26 cellular contexts compared by ENCODE assay signal in genomic region chr11:11505701-11506100, GRCh38.
"Had no signal": no experiment of that assay in that cellular context is flagged by ENCODE, and none has a peak within 500 bp of the region (broad histone marks: within the 10 kb centered on the region; RNA-seq: fewer than 3 reads in every experiment).

No MANE protein-coding gene starts in this region.

- H3K4me3 Mint-ChIP-seq: naive B cell; naive thymus-derived CD8-positive, alpha-beta T cell; natural killer cell treated with Interleukin-12 subunit alpha and Interleukin-12 subunit beta and Interleukin-15 and Interleukin-18, amount 100 ng/mL, for 72 hours; neural progenitor cell; stimulated activated memory B cell treated with anti-CD40 and anti-IgM and Interleukin-4, amounts not matched to agents 10 μg/mL and 1 μg/mL and 100 μg/mL, for 72 hours; stimulated activated naive CD8-positive, alpha-beta T cell treated with anti-CD3 and anti-CD28 coated beads, Interleukin-15, amount 100 ng/mL, for 72 hours; type B pancreatic cell had no signal

- DNase-seq: naive B cell; naive thymus-derived CD8-positive, alpha-beta T cell; occipital lobe; ovary; posterior cingulate gyrus; right cardiac atrium; right lobe of liver; sigmoid colon; small intestine; stimulated activated CD4-positive, alpha-beta T cell treated with anti-CD3 and anti-CD28 coated beads, Interleukin-15, amount 100 ng/mL, for 24 hours; stimulated activated CD4-positive, alpha-beta T cell treated with anti-CD3 and anti-CD28 coated beads, Interleukin-4, amount 100 ng/mL, for 1 hour; stimulated activated CD4-positive, alpha-beta T cell treated with anti-CD3 and anti-CD28 coated beads, Interleukin-4, amount 100 ng/mL, for 4 hours; stimulated activated CD8-positive, alpha-beta memory T cell treated with anti-CD3 and anti-CD28 coated beads, Interleukin-4, amount 100 ng/mL, for 48 hours; stimulated activated naive CD4-positive, alpha-beta T cell; stimulated activated naive CD8-positive, alpha-beta T cell treated with anti-CD3 and anti-CD28 coated beads, Interleukin-15, amount 100 ng/mL, for 72 hours; stimulated activated naive CD8-positive, alpha-beta T cell treated with anti-CD3 and anti-CD28 coated beads, Interleukin-15, Interleukin-2, amounts not matched to agents 100 U/mL and 50 U/mL, for 24 hours; substantia nigra; testis; tibial artery; transverse colon; upper lobe of right lung; uterus had no signal

- H3K9me3 Mint-ChIP-seq: naive B cell; naive thymus-derived CD8-positive, alpha-beta T cell; natural killer cell treated with Interleukin-12 subunit alpha and Interleukin-12 subunit beta and Interleukin-15 and Interleukin-18, amount 100 ng/mL, for 72 hours; neural progenitor cell; stimulated activated memory B cell treated with anti-CD40 and anti-IgM and Interleukin-4, amounts not matched to agents 10 μg/mL and 1 μg/mL and 100 μg/mL, for 72 hours; stimulated activated naive CD8-positive, alpha-beta T cell treated with anti-CD3 and anti-CD28 coated beads, Interleukin-15, amount 100 ng/mL, for 72 hours; type B pancreatic cell had no signal

- H3K36me3 Mint-ChIP-seq: naive B cell; naive thymus-derived CD8-positive, alpha-beta T cell; natural killer cell treated with Interleukin-12 subunit alpha and Interleukin-12 subunit beta and Interleukin-15 and Interleukin-18, amount 100 ng/mL, for 72 hours; neural progenitor cell; stimulated activated memory B cell treated with anti-CD40 and anti-IgM and Interleukin-4, amounts not matched to agents 10 μg/mL and 1 μg/mL and 100 μg/mL, for 72 hours; type B pancreatic cell had no signal

- H3K27ac Mint-ChIP-seq: natural killer cell treated with Interleukin-12 subunit alpha and Interleukin-12 subunit beta and Interleukin-15 and Interleukin-18, amount 100 ng/mL, for 72 hours; neural progenitor cell; stimulated activated memory B cell treated with anti-CD40 and anti-IgM and Interleukin-4, amounts not matched to agents 10 μg/mL and 1 μg/mL and 100 μg/mL, for 72 hours; stimulated activated naive CD8-positive, alpha-beta T cell treated with anti-CD3 and anti-CD28 coated beads, Interleukin-15, amount 100 ng/mL, for 72 hours; type B pancreatic cell had no signal

- H3K4me1 Mint-ChIP-seq: naive B cell; naive thymus-derived CD8-positive, alpha-beta T cell; stimulated activated memory B cell treated with anti-CD40 and anti-IgM and Interleukin-4, amounts not matched to agents 10 μg/mL and 1 μg/mL and 100 μg/mL, for 72 hours; stimulated activated naive CD8-positive, alpha-beta T cell treated with anti-CD3 and anti-CD28 coated beads, Interleukin-15, amount 100 ng/mL, for 72 hours had no signal

- ATAC-seq: naive thymus-derived CD8-positive, alpha-beta T cell; natural killer cell treated with Interleukin-12 subunit alpha and Interleukin-12 subunit beta and Interleukin-15 and Interleukin-18, amount 100 ng/mL, for 72 hours; right cardiac atrium; right lobe of liver; stimulated activated memory B cell treated with anti-CD40 and anti-IgM and Interleukin-4, amounts not matched to agents 10 μg/mL and 1 μg/mL and 100 μg/mL, for 72 hours; stimulated activated naive CD8-positive, alpha-beta T cell treated with anti-CD3 and anti-CD28 coated beads, Interleukin-15, amount 100 ng/mL, for 72 hours; stimulated activated naive CD8-positive, alpha-beta T cell treated with anti-CD3 and anti-CD28 coated beads, Interleukin-15, Interleukin-2, amounts not matched to agents 100 U/mL and 50 U/mL, for 24 hours; upper lobe of right lung had no signal

- H3K27me3 Mint-ChIP-seq: stimulated activated memory B cell treated with anti-CD40 and anti-IgM and Interleukin-4, amounts not matched to agents 10 μg/mL and 1 μg/mL and 100 μg/mL, for 72 hours had no signal
